8 cellular contexts compared by ENCODE assay signal in genomic region chr16:67260426-67261063, GRCh38. TPM values are rescaled to one million over a fixed set of nuclear protein-coding genes. Genes with fewer than 3 reads are reported as not detected.
A peak's percentile ranks its signal among the peaks of the same experiment; 100 is the strongest.
DNase-seq lines count a peak whose midpoint lies in the region; ATAC-seq and TF ChIP-seq lines count a peak whose summit lies in the region.

No MANE protein-coding gene starts in this region.

- H3K27ac ChIP-seq in KMS-11: no peak overlapping the region
- peak overlapping the region in 1 of 2 experiments; percentile 62; a peak in 1 of 4 replicates for H3K27ac ChIP-seq in SK-N-SH (ENCODE audit: low read depth in 2 of 2, low read length in 1 of 2)
- no peak overlapping the region for H3K27ac ChIP-seq in esophagus muscularis mucosa (replicated peaks in 1 of 4)
- no peak overlapping the region for H3K27ac ChIP-seq in parathyroid adenoma

- no peaks in the 10 kb centered on the region for H3K27me3 Mint-ChIP-seq in activated CD4-positive, alpha-beta T cell treated with anti-CD3 and anti-CD28 coated beads, Interleukin-2, amount 10 ng/mL, durations not matched to agents 24 days and 14 days

- H3K4me3 ChIP-seq in KMS-11 (IDR thresholded peaks at IDR 0.05; ENCODE audit: insufficient read depth, low read depth, low read length): no peak overlapping the region
- H3K4me3 ChIP-seq in SK-N-SH (ENCODE audit: low read depth in 2 of 2, low read length in 1 of 2): no peak overlapping the region
- no peak overlapping the region for H3K4me3 ChIP-seq in esophagus muscularis mucosa
- no peak overlapping the region for H3K4me3 ChIP-seq in parathyroid adenoma (ENCODE audit: low read depth, low read length)

- ATAC-seq in HG02981 (IDR thresholded peaks at IDR 0.05; ENCODE audit: unreplicated experiment): no peak
- no peak for ATAC-seq in activated CD4-positive, CD25-positive, alpha-beta regulatory T cell treated with anti-CD3 and anti-CD28 coated beads, Interleukin-2, amount 50 U/mL, for 24 hours

- TF ChIP-seq EP300 in SK-N-SH (IDR thresholded peaks at IDR 0.05; ENCODE audit: borderline replicate concordance in 1 of 2, low read depth in 1 of 2, low read length in 1 of 2) (no peak), esophagus muscularis mucosa (IDR thresholded peaks at IDR 0.05) (no peak)

- POLR2A ChIA-PET in SK-N-SH (lab: Yijun Ruan, JAX): interaction anchor here (0.5 to 1.0 kb wide), 3 partner anchors 9 to 77 kb away, joined by 3 to 5 read pairs (median 4); partner anchors contain the start of gene SLC9A5

- TF ChIP-seq CTCF in KMS-11 (conservative IDR thresholded peaks at IDR 0.05; ENCODE audit: low read depth, low read length) (peak; percentile 62), SK-N-SH (IDR thresholded peaks at IDR 0.05) (peak; percentile 65), esophagus muscularis mucosa (IDR thresholded peaks at IDR 0.05) (peak; percentile 15 to 30 (median 24)), parathyroid adenoma (IDR thresholded peaks at IDR 0.05) (peak; percentile 66)

- no peaks in the 10 kb centered on the region for H3K36me3 Mint-ChIP-seq in activated CD4-positive, alpha-beta T cell treated with anti-CD3 and anti-CD28 coated beads, Interleukin-2, amount 10 ng/mL, durations not matched to agents 24 days and 14 days (ENCODE audit: low read depth)

- no peaks in the 10 kb centered on the region for H3K9me3 Mint-ChIP-seq in activated CD4-positive, alpha-beta T cell treated with anti-CD3 and anti-CD28 coated beads, Interleukin-2, amount 10 ng/mL, durations not matched to agents 24 days and 14 days

- intact Hi-C loops in activated CD4-positive, alpha-beta T cell treated with anti-CD3 and anti-CD28 coated beads, Interleukin-2, amount 10 ng/mL, durations not matched to agents 24 days and 14 days (cut with micrococcal nuclease): loop anchor here (1.0 to 5.0 kb wide), 3 partner anchors 79 to 157 kb away; partner anchors contain the start of gene ZDHHC1
- intact Hi-C loops in esophagus muscularis mucosa (cut with DNase I): no loop called here

- H3K4me3 Mint-ChIP-seq in activated CD4-positive, alpha-beta T cell treated with anti-CD3 and anti-CD28 coated beads, Interleukin-2, amount 10 ng/mL, durations not matched to agents 24 days and 14 days: no peak overlapping the region

- H3K9me3 ChIP-seq in SK-N-SH (no peaks in the 10 kb centered on the region), esophagus muscularis mucosa (no peaks in the 10 kb centered on the region), parathyroid adenoma (ENCODE audit: control insufficient read depth, low read length) (no peaks in the 10 kb centered on the region)

- peaks cover 3% of the 10 kb centered on the region for H3K4me1 Mint-ChIP-seq in activated CD4-positive, alpha-beta T cell treated with anti-CD3 and anti-CD28 coated beads, Interleukin-2, amount 10 ng/mL, durations not matched to agents 24 days and 14 days

- peak; percentile 79 for DNase-seq in activated CD4-positive, alpha-beta T cell treated with anti-CD3 and anti-CD28 coated beads, Interleukin-2, amount 10 ng/mL, durations not matched to agents 24 days and 14 days
- DNase-seq in activated CD4-positive, alpha-beta T cell treated with anti-CD3 and anti-CD28 coated beads for 4 hours: no peak
- DNase-seq in SK-N-SH (peak; percentile 68), esophagus muscularis mucosa (ENCODE audit: extremely low spot score) (no peak)

- CTCF ChIA-PET in SK-N-SH (lab: Yijun Ruan, JAX): interaction anchor here (0.6 to 2.2 kb wide), 41 partner anchors 9 to 306 kb away, joined by 3 to 24 read pairs (median 4); partner anchors contain the start of genes ATP6V0D1, FHOD1, KCTD19 and LRRC36

- H4K20me1 ChIP-seq in KMS-11 (ENCODE audit: insufficient read depth) (no peaks in the 10 kb centered on the region), SK-N-SH (ENCODE audit: insufficient read depth) (no peaks in the 10 kb centered on the region)

- TF ChIP-seq RAD21 in SK-N-SH (IDR thresholded peaks at IDR 0.05; ENCODE audit: low read length): peak; percentile 86

- H3K9ac ChIP-seq in KMS-11 (no peak overlapping the region), SK-N-SH (no peak overlapping the region), parathyroid adenoma (no peak overlapping the region)

- no peaks in the 10 kb centered on the region for H3K36me3 ChIP-seq in KMS-11 (ENCODE audit: insufficient read depth)
- H3K36me3 ChIP-seq in SK-N-SH (replicated peaks in 1 of 2; ENCODE audit: control insufficient read depth in 1 of 2, insufficient read depth in 2 of 2, low read length in 1 of 2): no peaks in the 10 kb centered on the region
- no peaks in the 10 kb centered on the region for H3K36me3 ChIP-seq in esophagus muscularis mucosa
- no peaks in the 10 kb centered on the region for H3K36me3 ChIP-seq in parathyroid adenoma (ENCODE audit: control insufficient read depth, insufficient read depth, low read length)

- H3K4me2 ChIP-seq in KMS-11: 0 out of 2 replicates have a peak overlapping the region, but pooled peaks have one; percentile 7
- no peak overlapping the region for H3K4me2 ChIP-seq in SK-N-SH
- H3K4me2 ChIP-seq in parathyroid adenoma (ENCODE audit: low read length): no peak overlapping the region

- no peak overlapping the region for H3K27ac Mint-ChIP-seq in activated CD4-positive, alpha-beta T cell treated with anti-CD3 and anti-CD28 coated beads, Interleukin-2, amount 10 ng/mL, durations not matched to agents 24 days and 14 days

- H3K27me3 ChIP-seq in KMS-11 (ENCODE audit: insufficient read depth, low read depth): no peaks in the 10 kb centered on the region
- no peaks in the 10 kb centered on the region for H3K27me3 ChIP-seq in SK-N-SH (ENCODE audit: insufficient read depth)
- H3K27me3 ChIP-seq in esophagus muscularis mucosa: peaks cover 0 to 50% (median under 1%) of the 10 kb centered on the region in 4 donors
- H3K27me3 ChIP-seq in parathyroid adenoma (ENCODE audit: control insufficient read depth, insufficient read depth, low read length): no peaks in the 10 kb centered on the region

- no peak overlapping the region for H2AFZ ChIP-seq in KMS-11 (ENCODE audit: low read depth)
- H2AFZ ChIP-seq in SK-N-SH (ENCODE audit: low read depth): no peak overlapping the region
- H2AFZ ChIP-seq in parathyroid adenoma: peak overlapping the region; percentile 72

- H3K79me2 ChIP-seq in KMS-11 (ENCODE audit: insufficient read depth, low read depth) (no peaks in the 10 kb centered on the region), SK-N-SH (ENCODE audit: insufficient read depth) (no peaks in the 10 kb centered on the region), parathyroid adenoma (no peaks in the 10 kb centered on the region)

- no peak for TF ChIP-seq POLR2A in esophagus muscularis mucosa (IDR thresholded peaks at IDR 0.05; ENCODE audit: low read depth)

- H3K4me1 ChIP-seq in KMS-11 (ENCODE audit: low read depth, poor library complexity, severe bottlenecking): peaks cover 12% of the 10 kb centered on the region
- H3K4me1 ChIP-seq in SK-N-SH (ENCODE audit: control insufficient read depth in 1 of 2, insufficient read depth in 2 of 2, low read depth in 1 of 2, low read length in 1 of 2): peaks cover 0 to 8% of the 10 kb centered on the region in 2 experiments; a peak in 1 of 4 replicates
- H3K4me1 ChIP-seq in esophagus muscularis mucosa: peaks cover 0 to 3% (median 0%) of the 10 kb centered on the region in 4 donors
- H3K4me1 ChIP-seq in parathyroid adenoma: peaks cover 12% of the 10 kb centered on the region

- H3F3A ChIP-seq in SK-N-SH (replicated peaks; ENCODE audit: insufficient read depth): no peaks in the 10 kb centered on the region

- WGBS in SK-N-SH (ENCODE audit: low lambda C conversion rate): 81% methylated on average over 4 of the region's 4 CpGs
- 64% methylated on average over 4 of the region's 4 CpGs for WGBS in esophagus muscularis mucosa

- no peaks in the 10 kb centered on the region for H3K9me2 ChIP-seq in SK-N-SH

TF ChIP-seq in SK-N-SH, 30 proteins besides CTCF, POLR2A, EP300 and RAD21 (continues in another document):
- TF ChIP-seq YY1 (IDR thresholded peaks at IDR 0.05; ENCODE audit: low read depth): no peak
- TF ChIP-seq FOXM1 (IDR thresholded peaks at IDR 0.05; ENCODE audit: low read depth): no peak
- TF ChIP-seq, protein P1, sequence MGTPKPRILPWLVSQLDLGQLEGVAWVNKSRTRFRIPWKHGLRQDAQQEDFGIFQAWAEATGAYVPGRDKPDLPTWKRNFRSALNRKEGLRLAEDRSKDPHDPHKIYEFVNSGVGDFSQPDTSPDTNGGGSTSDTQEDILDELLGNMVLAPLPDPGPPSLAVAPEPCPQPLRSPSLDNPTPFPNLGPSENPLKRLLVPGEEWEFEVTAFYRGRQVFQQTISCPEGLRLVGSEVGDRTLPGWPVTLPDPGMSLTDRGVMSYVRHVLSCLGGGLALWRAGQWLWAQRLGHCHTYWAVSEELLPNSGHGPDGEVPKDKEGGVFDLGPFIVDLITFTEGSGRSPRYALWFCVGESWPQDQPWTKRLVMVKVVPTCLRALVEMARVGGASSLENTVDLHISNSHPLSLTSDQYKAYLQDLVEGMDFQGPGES (IDR thresholded peaks at IDR 0.05; ENCODE audit: low read depth, low read length): no peak
- TF ChIP-seq FOSL2 (IDR thresholded peaks at IDR 0.05; ENCODE audit: borderline replicate concordance, low read depth): no peak

RNA-seq across cellular contexts. Expression of gene SLC9A5, which starts 11.8 kb away (rescaled TPM):
- total RNA-seq in activated CD4-positive, alpha-beta T cell treated with anti-CD3 and anti-CD28 coated beads, Interleukin-2, amount 10 ng/mL, durations not matched to agents 24 days and 14 days: 5.3 TPM in 2 replicates
- polyA plus RNA-seq in SK-N-SH (2012; rRNA removed): 4.1 and 5.8 TPM in 2 replicates
- polyA plus RNA-seq in SK-N-SH (2012; cell fraction: cytosol; rRNA removed): 1.5 and 1.6 TPM in 2 replicates
- polyA plus RNA-seq in SK-N-SH (2012; cell fraction: nucleus; rRNA removed): 29.9 and 31.6 TPM in 2 replicates
- under 1 TPM; 0.13 to 0.69 (median 0.37) TPM for total RNA-seq in esophagus muscularis mucosa

RNA-seq across cellular contexts. Expression of gene FHOD1, which starts 13.3 kb away (rescaled TPM):
- 128 TPM in 2 replicates for total RNA-seq in activated CD4-positive, alpha-beta T cell treated with anti-CD3 and anti-CD28 coated beads, Interleukin-2, amount 10 ng/mL, durations not matched to agents 24 days and 14 days
- 53.2 and 70.9 TPM in 2 replicates for polyA plus RNA-seq in SK-N-SH (2012; rRNA removed)
- polyA plus RNA-seq in SK-N-SH (2012; cell fraction: cytosol; rRNA removed): 17.6 and 25.5 TPM in 2 replicates
- polyA plus RNA-seq in SK-N-SH (2012; cell fraction: nucleus; rRNA removed): 343 and 475 TPM in 2 replicates
- 10 to 100 TPM in 2 of 4 donors, 1 to 10 TPM in 2; 8.0 to 15.6 (median 10.0) TPM for total RNA-seq in esophagus muscularis mucosa

RNA-seq across cellular contexts. Expression of gene PLEKHG4, which starts 18.8 kb away (rescaled TPM):
- 43.4 and 43.8 TPM in 2 replicates for total RNA-seq in activated CD4-positive, alpha-beta T cell treated with anti-CD3 and anti-CD28 coated beads, Interleukin-2, amount 10 ng/mL, durations not matched to agents 24 days and 14 days
- polyA plus RNA-seq in SK-N-SH (2012; rRNA removed): 65.5 and 87.0 TPM in 2 replicates
- polyA plus RNA-seq in SK-N-SH (2012; cell fraction: cytosol; rRNA removed): 13.2 and 22.7 TPM in 2 replicates
- 417 and 427 TPM in 2 replicates for polyA plus RNA-seq in SK-N-SH (2012; cell fraction: nucleus; rRNA removed)
- total RNA-seq in esophagus muscularis mucosa: 1 to 10 TPM; 3.0 to 8.7 (median 3.2) TPM

RNA-seq across cellular contexts. Expression of gene TMEM208, which starts 33.6 kb away (rescaled TPM):
- 65.0 and 65.6 TPM in 2 replicates for total RNA-seq in activated CD4-positive, alpha-beta T cell treated with anti-CD3 and anti-CD28 coated beads, Interleukin-2, amount 10 ng/mL, durations not matched to agents 24 days and 14 days
- 98.2 and 130 TPM in 2 replicates for polyA plus RNA-seq in SK-N-SH (2012; rRNA removed)
- 85.0 and 109 TPM in 2 replicates for polyA plus RNA-seq in SK-N-SH (2012; cell fraction: cytosol; rRNA removed)
- 101 TPM in 2 replicates for polyA plus RNA-seq in SK-N-SH (2012; cell fraction: nucleus; rRNA removed)
- 10 to 100 TPM; 19.5 to 26.7 (median 23.8) TPM for total RNA-seq in esophagus muscularis mucosa

Comparison
In these comparisons a context has a peak if more than half of its experiments do, and no peak if none do; other contexts are left out.
1. DNase-seq: peak in activated CD4-positive, alpha-beta T cell treated with anti-CD3 and anti-CD28 coated beads, Interleukin-2, amount 10 ng/mL, durations not matched to agents 24 days and 14 days (single experiment) and SK-N-SH (single experiment); none in activated CD4-positive, alpha-beta T cell treated with anti-CD3 and anti-CD28 coated beads for 4 hours (0 of 2) and esophagus muscularis mucosa (single experiment).
2. Peak in every context shown above with its lines, with median percentiles within 50 percentile points of each other: CTCF ChIP-seq.